ENCODE assay signal across 22 cellular contexts in genomic region chr10:5911670-5912069, GRCh38. TPM values are rescaled to one million over a fixed set of nuclear protein-coding genes. Genes with fewer than 3 reads are reported as not detected.
A peak's percentile ranks its signal among the peaks of the same experiment; 100 is the strongest.
DNase-seq lines count a peak whose midpoint lies in the region; ATAC-seq and TF ChIP-seq lines count a peak whose summit lies in the region.
"Had no signal": no experiment of that assay in that cellular context is flagged by ENCODE, and none has a peak within 500 bp of the region (broad histone marks: within the 10 kb centered on the region; RNA-seq: fewer than 3 reads in every experiment).

No MANE protein-coding gene starts in this region.

- H3K36me3 Mint-ChIP-seq in T-helper 2 cell treated with Interferon-gamma antibody and Interleukin-4, amounts not matched to agents 5 μg/mL and 100 μg/mL, for 36 hours (ENCODE audit: low read depth), result peaks cover 57% of the 10 kb centered on the region
- peaks cover 24 to 49% of the 10 kb centered on the region in 2 donors for H3K36me3 Mint-ChIP-seq in naive B cell
- H3K36me3 Mint-ChIP-seq in stimulated activated naive B cell treated with anti-CD40 and anti-IgM and Interleukin-4, amounts not matched to agents 10 μg/mL and 1 μg/mL and 100 μg/mL, for 72 hours, result peaks cover 63 to 74% of the 10 kb centered on the region in 2 donors

- H3K4me1 Mint-ChIP-seq in T-helper 2 cell treated with Interferon-gamma antibody and Interleukin-4, amounts not matched to agents 5 μg/mL and 100 μg/mL, for 36 hours (ENCODE audit: low read depth), result peaks cover 5% of the 10 kb centered on the region
- H3K4me1 Mint-ChIP-seq in naive B cell, result peaks cover 2 to 16% (median 7%) of the 10 kb centered on the region in 3 donors
- H3K4me1 Mint-ChIP-seq in stimulated activated naive B cell treated with anti-CD40 and anti-IgM and Interleukin-4, amounts not matched to agents 10 μg/mL and 1 μg/mL and 100 μg/mL, for 72 hours, result peaks cover 6 to 9% of the 10 kb centered on the region in 2 donors
- H3K4me1 Mint-ChIP-seq: CD14-positive monocyte, GM23338, H9 had no signal

- no peaks in the 10 kb centered on the region for H3K27me3 Mint-ChIP-seq in T-helper 2 cell treated with Interferon-gamma antibody and Interleukin-4, amounts not matched to agents 5 μg/mL and 100 μg/mL, for 36 hours (ENCODE audit: low read depth)
- no peaks in the 10 kb centered on the region for H3K27me3 Mint-ChIP-seq in naive B cell
- no peaks in the 10 kb centered on the region for H3K27me3 Mint-ChIP-seq in stimulated activated naive B cell treated with anti-CD40 and anti-IgM and Interleukin-4, amounts not matched to agents 10 μg/mL and 1 μg/mL and 100 μg/mL, for 72 hours

- peak overlapping the region; percentile 42 for H3K27ac Mint-ChIP-seq in T-helper 2 cell treated with Interferon-gamma antibody and Interleukin-4, amounts not matched to agents 5 μg/mL and 100 μg/mL, for 36 hours
- H3K27ac Mint-ChIP-seq in naive B cell, result peak overlapping the region in 4 of 6 donors; percentile 9 to 92 (median 44)
- H3K27ac Mint-ChIP-seq in stimulated activated naive B cell treated with anti-CD40 and anti-IgM and Interleukin-4, amounts not matched to agents 10 μg/mL and 1 μg/mL and 100 μg/mL, for 72 hours, result peak overlapping the region; percentile 26
- H3K27ac Mint-ChIP-seq: GM23338 had no signal

- no peaks in the 10 kb centered on the region for H3K9me3 Mint-ChIP-seq in T-helper 2 cell treated with Interferon-gamma antibody and Interleukin-4, amounts not matched to agents 5 μg/mL and 100 μg/mL, for 36 hours
- peaks cover 0 to 2% (median 0%) of the 10 kb centered on the region in 7 donors for H3K9me3 Mint-ChIP-seq in naive B cell
- no peaks in the 10 kb centered on the region for H3K9me3 Mint-ChIP-seq in stimulated activated naive B cell treated with anti-CD40 and anti-IgM and Interleukin-4, amounts not matched to agents 10 μg/mL and 1 μg/mL and 100 μg/mL, for 72 hours
- H3K9me3 Mint-ChIP-seq: CD14-positive monocyte, GM23338, H9 had no signal

- in situ Hi-C loops in G401 (cut with HindIII; ENCODE audit: low sequenced_read_pairs), result no loop called here

- no peak for DNase-seq in T-helper 2 cell treated with Interferon-gamma antibody and Interleukin-4, amounts not matched to agents 5 μg/mL and 100 μg/mL, for 36 hours (ENCODE audit: low spot score)
- no peak for DNase-seq in T-helper 2 cell
- no peak for DNase-seq in cardiac muscle cell (ENCODE audit: low read depth in 1 of 2, low spot score in 1 of 2)
- no peak for DNase-seq in left ventricle myocardium inferior
- DNase-seq in naive B cell, result no peak
- no peak for DNase-seq in stimulated activated naive B cell treated with anti-CD40 and anti-IgM and Interleukin-4, amounts not matched to agents 10 μg/mL and 1 μg/mL and 100 μg/mL, for 72 hours
- no peak for DNase-seq in G401 (ENCODE audit: low spot score)
- DNase-seq: BE2C; DMS53; H9; KBM-7; NCI-H2029; NCI-H446; NCI-H524 treated with DMSO at 0.1 percent for 48 hours; NK-92 treated with Interleukin-12 subunit alpha and Interleukin-12 subunit beta, amount 100 ng/mL, for 24 hours; PC-9; SJCRH30 had no signal

- peaks cover 69% of the 10 kb centered on the region for H3K36me3 ChIP-seq in cardiac muscle cell
- H3K36me3 ChIP-seq in left ventricle myocardium inferior, result peaks cover 95% of the 10 kb centered on the region

- no peaks in the 10 kb centered on the region for H3K9me3 ChIP-seq in cardiac muscle cell (ENCODE audit: low read depth)
- no peaks in the 10 kb centered on the region for H3K9me3 ChIP-seq in left ventricle myocardium inferior (replicated peaks)
- H3K9me3 ChIP-seq: BE2C, SJCRH30 had no signal

- TF ChIP-seq CTCF in cardiac muscle cell (IDR thresholded peaks at IDR 0.05; ENCODE audit: low read depth, low read length), result no peak
- no peak for TF ChIP-seq CTCF in left ventricle myocardium inferior (IDR thresholded peaks at IDR 0.05; ENCODE audit: borderline replicate concordance)

- peak overlapping the region; percentile 34 for H3K27ac ChIP-seq in cardiac muscle cell
- H3K27ac ChIP-seq in left ventricle myocardium inferior (replicated peaks), result no peak overlapping the region
- H3K27ac ChIP-seq: 22Rv1, PC-9, SJCRH30 had no signal

- intact Hi-C loops in left ventricle myocardium inferior (cut with micrococcal nuclease), result no loop called here

- peaks cover 15% of the 10 kb centered on the region for H3K4me1 ChIP-seq in cardiac muscle cell (ENCODE audit: low read depth)
- H3K4me1 ChIP-seq in left ventricle myocardium inferior, result peaks cover 14% of the 10 kb centered on the region
- H3K4me1 ChIP-seq: BE2C, SJCRH30 had no signal

- H3K4me3 ChIP-seq in cardiac muscle cell (no peak overlapping the region), left ventricle myocardium inferior (no peak overlapping the region)
- H3K4me3 ChIP-seq: GM23338, PC-9, SJCRH30 had no signal

- H3K4me3 Mint-ChIP-seq in T-helper 2 cell treated with Interferon-gamma antibody and Interleukin-4, amounts not matched to agents 5 μg/mL and 100 μg/mL, for 36 hours, result no peak overlapping the region
- H3K4me3 Mint-ChIP-seq in naive B cell, result no peak overlapping the region
- H3K4me3 Mint-ChIP-seq in stimulated activated naive B cell treated with anti-CD40 and anti-IgM and Interleukin-4, amounts not matched to agents 10 μg/mL and 1 μg/mL and 100 μg/mL, for 72 hours, result no peak overlapping the region
- H3K4me3 Mint-ChIP-seq: CD14-positive monocyte, GM23338, H9 had no signal

- H3K27me3 ChIP-seq in cardiac muscle cell, result no peaks in the 10 kb centered on the region
- H3K27me3 ChIP-seq in left ventricle myocardium inferior (ENCODE audit: low read depth), result no peaks in the 10 kb centered on the region
- H3K27me3 ChIP-seq: BE2C, SJCRH30 had no signal

- ATAC-seq in naive B cell (ENCODE audit: low read depth in 2 of 2) (no peak), HG02884 (IDR thresholded peaks at IDR 0.05; ENCODE audit: unreplicated experiment) (no peak)
- ATAC-seq in stimulated activated naive B cell treated with anti-CD40 and anti-IgM and Interleukin-4, amounts not matched to agents 10 μg/mL and 1 μg/mL and 100 μg/mL, for 72 hours (replicated peaks), result no peak
- ATAC-seq: GM23338, Right ventricle myocardium inferior had no signal

RNA-seq across cellular contexts. Expression of gene FBH1, which starts 21.6 kb away (rescaled TPM):
- 168 and 196 TPM in 2 replicates for total RNA-seq in cardiac muscle cell
- polyA plus RNA-seq in cardiac muscle cell, result 185 and 213 TPM in 2 replicates
- total RNA-seq in left ventricle myocardium inferior, result 75.5 TPM
- polyA plus RNA-seq in naive B cell (ENCODE audit: low read depth in 6 of 6), result 100 to 1,000 TPM in 2 of 6 donors, 10 to 100 TPM in 4; 93.4 to 123 (median 95.2) TPM
- 50.2 and 58.7 TPM in 2 replicates for total RNA-seq in G401 (2014; rRNA removed; shearing (Covaris generic))

RNA-seq across cellular contexts. Expression of gene ANKRD16, which starts 22.0 kb away (rescaled TPM):
- 22.4 and 32.3 TPM in 2 replicates for total RNA-seq in cardiac muscle cell
- 29.0 and 33.8 TPM in 2 replicates for polyA plus RNA-seq in cardiac muscle cell
- 2.3 TPM for total RNA-seq in left ventricle myocardium inferior
- 1 to 10 TPM; 4.0 to 7.5 (median 5.7) TPM for polyA plus RNA-seq in naive B cell (ENCODE audit: low read depth in 6 of 6)
- total RNA-seq in G401 (2014; rRNA removed; shearing (Covaris generic)), result 11.4 and 17.4 TPM in 2 replicates
